9 cellular contexts compared by ENCODE assay signal in the genomic region with DNA sequence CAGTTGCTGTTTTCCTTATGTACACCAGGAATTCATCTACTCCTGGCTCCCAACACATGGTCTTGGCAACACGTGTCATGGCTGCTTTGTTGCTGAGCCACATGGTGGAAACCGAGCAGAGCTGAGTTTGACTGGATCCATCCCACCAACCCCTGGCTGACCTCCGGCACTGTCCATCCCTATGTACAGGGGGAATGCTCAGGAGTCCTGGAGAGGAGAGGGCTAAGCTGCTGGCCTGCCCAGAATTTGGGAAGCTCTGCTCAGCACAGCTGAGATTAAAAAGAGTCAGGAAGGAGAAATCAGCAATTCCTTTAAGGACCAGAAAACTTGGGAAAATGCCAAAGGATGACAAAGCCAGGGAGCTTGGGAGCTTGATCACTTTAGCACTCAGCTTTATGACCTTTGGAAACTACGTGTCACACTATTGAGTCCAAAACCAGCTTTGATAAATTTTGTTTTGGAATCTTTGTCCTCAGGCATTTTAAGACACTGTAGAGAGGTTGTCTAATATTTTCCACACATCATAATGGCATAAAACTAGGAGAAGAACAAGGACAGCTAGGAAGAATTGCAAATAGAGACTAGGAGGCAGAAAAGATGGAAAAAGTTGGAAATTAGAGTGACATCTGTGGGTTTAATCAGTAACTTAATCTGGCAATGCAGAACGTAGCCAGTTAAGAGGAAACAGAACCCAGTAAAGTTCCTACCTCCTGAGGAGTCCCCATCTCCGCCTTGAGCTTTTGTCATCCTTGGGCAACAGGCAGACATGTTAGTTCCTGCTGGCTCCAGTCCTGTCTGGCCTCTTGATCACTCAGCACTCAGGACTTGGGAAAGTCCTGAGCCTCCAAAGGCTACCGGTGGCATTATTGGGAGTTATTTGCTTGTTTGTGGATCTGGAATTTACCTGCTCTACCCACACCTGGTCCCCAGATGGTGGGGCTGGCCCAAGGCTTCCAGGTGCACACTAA.
DNase-seq lines count a peak whose midpoint lies in the region; ATAC-seq, FAIRE-seq and TF ChIP-seq lines count a peak whose summit lies in the region.
"Had no signal": no experiment of that assay in that cellular context is flagged by ENCODE, and none has a peak within 500 bp of the region (broad histone marks: within the 10 kb centered on the region; RNA-seq: fewer than 3 reads in every experiment).

No MANE protein-coding gene starts in this region.

- ATAC-seq in thoracic aorta (ENCODE audit: insufficient number of reproducible peaks, low FRiP score, low read depth): no peak

- TF ChIP-seq CTCF in astrocyte of the spinal cord (IDR thresholded peaks at IDR 0.05; ENCODE audit: low read depth, low read length): no peak
- no peak for TF ChIP-seq CTCF in kidney (IDR thresholded peaks at IDR 0.05; ENCODE audit: borderline replicate concordance, extremely low read depth, insufficient read depth)
- TF ChIP-seq CTCF in thoracic aorta (IDR thresholded peaks at IDR 0.05): no peak

- H3K9me3 ChIP-seq in kidney (ENCODE audit: control insufficient read depth in 1 of 2, low read length in 2 of 2): no peaks in the 10 kb centered on the region
- H3K9me3 ChIP-seq in thoracic aorta: no peaks in the 10 kb centered on the region

- no peaks in the 10 kb centered on the region for H3K27me3 ChIP-seq in thoracic aorta (replicated peaks; ENCODE audit: insufficient read depth)

- H3K9ac ChIP-seq in kidney (ENCODE audit: low read length in 2 of 2): no peak overlapping the region

- no peak for TF ChIP-seq POLR2A in H54 (IDR thresholded peaks at IDR 0.05; ENCODE audit: low read depth, low read length)

- in situ Hi-C loops in astrocyte of the spinal cord (cut with HindIII; ENCODE audit: low sequenced_read_pairs): no loop called here

- peak; percentile 37 for DNase-seq in HTR-8/SVneo (ENCODE audit: insufficient read length, low spot score)
- peak; percentile 51 for DNase-seq in astrocyte of the spinal cord (ENCODE audit: low read depth, low spot score)
- no peak for DNase-seq in kidney
- no peak for DNase-seq in thoracic aorta (ENCODE audit: low spot score)
- DNase-seq in stimulated activated CD4-positive, alpha-beta T cell treated with anti-CD3 and anti-CD28 coated beads, Interleukin-4, amount 100 ng/mL, for 4 hours: no peak
- DNase-seq in activated T-cell treated with anti-CD3 and anti-CD28 coated beads, Interleukin-2, amount 50 U/mL, for 1 hour: no peak
- DNase-seq in H54 (ENCODE audit: insufficient read length, low spot score): no peak
- DNase-seq in ecto neural progenitor cell (ENCODE audit: low spot score): no peak
- DNase-seq: Kasumi-1 had no signal

- H3K4me3 ChIP-seq in astrocyte of the spinal cord (ENCODE audit: low read depth, low read length): no peak overlapping the region
- no peak overlapping the region for H3K4me3 ChIP-seq in kidney (ENCODE audit: low read length in 2 of 2)
- H3K4me3 ChIP-seq in thoracic aorta: no peak overlapping the region

- H3K27ac ChIP-seq in kidney (ENCODE audit: low read depth in 2 of 2, low read length in 2 of 2) (peak overlapping the region; percentile 35 to 71), thoracic aorta (peak overlapping the region; percentile 60 to 94)

- H3K4me1 ChIP-seq in kidney (ENCODE audit: control insufficient read depth in 1 of 2, insufficient read depth in 1 of 2, low read depth in 1 of 2, low read length in 2 of 2) (peaks cover 9 to 11% of the 10 kb centered on the region in 2 donors), thoracic aorta (ENCODE audit: control insufficient read depth in 1 of 2, low read depth in 2 of 2) (peaks cover 30 to 50% of the 10 kb centered on the region in 2 donors)

- no peak for FAIRE-seq in HTR-8/SVneo (lab: Jason Lieb, UNC)
- no peak for FAIRE-seq in kidney (lab: Jason Lieb, UNC)
- FAIRE-seq in H54 (lab: Jason Lieb, UNC): no peak

- intact Hi-C loops in kidney (cut with DNase I): no loop called here

- no peaks in the 10 kb centered on the region for H3K36me3 ChIP-seq in kidney (ENCODE audit: control insufficient read depth in 1 of 2, insufficient read depth in 2 of 2, low read length in 2 of 2)
- no peaks in the 10 kb centered on the region for H3K36me3 ChIP-seq in thoracic aorta

Comparison
In these comparisons a context has a peak if more than half of its experiments do, and no peak if none do; other contexts are left out.
1. DNase-seq: peak in HTR-8/SVneo (single experiment) and astrocyte of the spinal cord (single experiment); none in kidney (single experiment), thoracic aorta (single experiment), stimulated activated CD4-positive, alpha-beta T cell treated with anti-CD3 and anti-CD28 coated beads, Interleukin-4, amount 100 ng/mL, for 4 hours (0 of 2), activated T-cell treated with anti-CD3 and anti-CD28 coated beads, Interleukin-2, amount 50 U/mL, for 1 hour (single experiment), H54 (single experiment) and ecto neural progenitor cell (single experiment).